ENCODE assay signal across 1 cellular context in the genomic region with DNA sequence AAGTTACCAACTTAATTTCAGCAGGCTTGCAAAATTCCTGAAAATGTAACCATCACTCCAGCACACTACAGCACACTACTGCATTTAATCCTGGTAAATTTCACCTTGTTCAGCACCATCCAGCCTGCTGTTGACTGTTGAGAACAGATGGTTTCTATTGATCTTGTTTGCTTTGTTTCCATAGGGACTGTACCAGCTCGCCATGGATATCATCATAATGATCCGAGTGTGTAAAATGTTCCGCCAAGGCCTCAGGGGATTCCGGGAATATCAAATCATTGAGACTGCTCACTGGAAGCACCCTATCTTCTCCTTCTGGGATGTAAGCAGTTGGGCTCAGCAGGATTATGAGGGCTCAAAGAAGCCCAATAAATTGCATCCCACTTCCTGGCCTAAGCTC.
TF ChIP-seq lines count a peak whose summit lies in the region.

No MANE protein-coding gene starts in this region.

TF ChIP-seq in HepG2, 621 proteins besides CTCF, POLR2A, EP300 and RAD21:
- TF ChIP-seq ATM (IDR thresholded peaks at IDR 0.05; ENCODE audit: borderline replicate concordance) (no peak), U2AF1 (optimal IDR thresholded peaks at IDR 0.05; ENCODE audit: low read depth, low read length) (no peak), ZNF615 (CRISPR knock-in tag; IDR thresholded peaks at IDR 0.05; ENCODE audit: borderline replicate concordance) (no peak), SRF (IDR thresholded peaks at IDR 0.05; ENCODE audit: low read depth, low read length) (no peak), GZF1 (CRISPR knock-in tag; IDR thresholded peaks at IDR 0.05) (no peak), ZNF468 (CRISPR knock-in tag; IDR thresholded peaks at IDR 0.05) (no peak), ZNF614 (CRISPR knock-in tag; IDR thresholded peaks at IDR 0.05; ENCODE audit: borderline replicate concordance) (no peak), ZNF891 (CRISPR knock-in tag; IDR thresholded peaks at IDR 0.05) (no peak), ZNF605 (CRISPR knock-in tag; IDR thresholded peaks at IDR 0.05) (no peak), NFATC3 (CRISPR knock-in tag; IDR thresholded peaks at IDR 0.05) (no peak)
- TF ChIP-seq, protein P1, sequence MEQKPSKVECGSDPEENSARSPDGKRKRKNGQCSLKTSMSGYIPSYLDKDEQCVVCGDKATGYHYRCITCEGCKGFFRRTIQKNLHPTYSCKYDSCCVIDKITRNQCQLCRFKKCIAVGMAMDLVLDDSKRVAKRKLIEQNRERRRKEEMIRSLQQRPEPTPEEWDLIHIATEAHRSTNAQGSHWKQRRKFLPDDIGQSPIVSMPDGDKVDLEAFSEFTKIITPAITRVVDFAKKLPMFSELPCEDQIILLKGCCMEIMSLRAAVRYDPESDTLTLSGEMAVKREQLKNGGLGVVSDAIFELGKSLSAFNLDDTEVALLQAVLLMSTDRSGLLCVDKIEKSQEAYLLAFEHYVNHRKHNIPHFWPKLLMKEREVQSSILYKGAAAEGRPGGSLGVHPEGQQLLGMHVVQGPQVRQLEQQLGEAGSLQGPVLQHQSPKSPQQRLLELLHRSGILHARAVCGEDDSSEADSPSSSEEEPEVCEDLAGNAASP (CRISPR knock-in tag; IDR thresholded peaks at IDR 0.05; ENCODE audit: borderline replicate concordance) = no peak
- TF ChIP-seq, protein P2, sequence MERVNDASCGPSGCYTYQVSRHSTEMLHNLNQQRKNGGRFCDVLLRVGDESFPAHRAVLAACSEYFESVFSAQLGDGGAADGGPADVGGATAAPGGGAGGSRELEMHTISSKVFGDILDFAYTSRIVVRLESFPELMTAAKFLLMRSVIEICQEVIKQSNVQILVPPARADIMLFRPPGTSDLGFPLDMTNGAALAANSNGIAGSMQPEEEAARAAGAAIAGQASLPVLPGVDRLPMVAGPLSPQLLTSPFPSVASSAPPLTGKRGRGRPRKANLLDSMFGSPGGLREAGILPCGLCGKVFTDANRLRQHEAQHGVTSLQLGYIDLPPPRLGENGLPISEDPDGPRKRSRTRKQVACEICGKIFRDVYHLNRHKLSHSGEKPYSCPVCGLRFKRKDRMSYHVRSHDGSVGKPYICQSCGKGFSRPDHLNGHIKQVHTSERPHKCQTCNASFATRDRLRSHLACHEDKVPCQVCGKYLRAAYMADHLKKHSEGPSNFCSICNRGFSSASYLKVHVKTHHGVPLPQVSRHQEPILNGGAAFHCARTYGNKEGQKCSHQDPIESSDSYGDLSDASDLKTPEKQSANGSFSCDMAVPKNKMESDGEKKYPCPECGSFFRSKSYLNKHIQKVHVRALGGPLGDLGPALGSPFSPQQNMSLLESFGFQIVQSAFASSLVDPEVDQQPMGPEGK (CRISPR knock-in tag; IDR thresholded peaks at IDR 0.05) = no peak
- TF ChIP-seq, protein P3, sequence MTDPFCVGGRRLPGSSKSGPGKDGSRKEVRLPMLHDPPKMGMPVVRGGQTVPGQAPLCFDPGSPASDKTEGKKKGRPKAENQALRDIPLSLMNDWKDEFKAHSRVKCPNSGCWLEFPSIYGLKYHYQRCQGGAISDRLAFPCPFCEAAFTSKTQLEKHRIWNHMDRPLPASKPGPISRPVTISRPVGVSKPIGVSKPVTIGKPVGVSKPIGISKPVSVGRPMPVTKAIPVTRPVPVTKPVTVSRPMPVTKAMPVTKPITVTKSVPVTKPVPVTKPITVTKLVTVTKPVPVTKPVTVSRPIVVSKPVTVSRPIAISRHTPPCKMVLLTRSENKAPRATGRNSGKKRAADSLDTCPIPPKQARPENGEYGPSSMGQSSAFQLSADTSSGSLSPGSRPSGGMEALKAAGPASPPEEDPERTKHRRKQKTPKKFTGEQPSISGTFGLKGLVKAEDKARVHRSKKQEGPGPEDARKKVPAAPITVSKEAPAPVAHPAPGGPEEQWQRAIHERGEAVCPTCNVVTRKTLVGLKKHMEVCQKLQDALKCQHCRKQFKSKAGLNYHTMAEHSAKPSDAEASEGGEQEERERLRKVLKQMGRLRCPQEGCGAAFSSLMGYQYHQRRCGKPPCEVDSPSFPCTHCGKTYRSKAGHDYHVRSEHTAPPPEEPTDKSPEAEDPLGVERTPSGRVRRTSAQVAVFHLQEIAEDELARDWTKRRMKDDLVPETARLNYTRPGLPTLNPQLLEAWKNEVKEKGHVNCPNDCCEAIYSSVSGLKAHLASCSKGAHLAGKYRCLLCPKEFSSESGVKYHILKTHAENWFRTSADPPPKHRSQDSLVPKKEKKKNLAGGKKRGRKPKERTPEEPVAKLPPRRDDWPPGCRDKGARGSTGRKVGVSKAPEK (CRISPR knock-in tag; IDR thresholded peaks at IDR 0.05; ENCODE audit: borderline replicate concordance) = no peak
- TF ChIP-seq, protein P4, sequence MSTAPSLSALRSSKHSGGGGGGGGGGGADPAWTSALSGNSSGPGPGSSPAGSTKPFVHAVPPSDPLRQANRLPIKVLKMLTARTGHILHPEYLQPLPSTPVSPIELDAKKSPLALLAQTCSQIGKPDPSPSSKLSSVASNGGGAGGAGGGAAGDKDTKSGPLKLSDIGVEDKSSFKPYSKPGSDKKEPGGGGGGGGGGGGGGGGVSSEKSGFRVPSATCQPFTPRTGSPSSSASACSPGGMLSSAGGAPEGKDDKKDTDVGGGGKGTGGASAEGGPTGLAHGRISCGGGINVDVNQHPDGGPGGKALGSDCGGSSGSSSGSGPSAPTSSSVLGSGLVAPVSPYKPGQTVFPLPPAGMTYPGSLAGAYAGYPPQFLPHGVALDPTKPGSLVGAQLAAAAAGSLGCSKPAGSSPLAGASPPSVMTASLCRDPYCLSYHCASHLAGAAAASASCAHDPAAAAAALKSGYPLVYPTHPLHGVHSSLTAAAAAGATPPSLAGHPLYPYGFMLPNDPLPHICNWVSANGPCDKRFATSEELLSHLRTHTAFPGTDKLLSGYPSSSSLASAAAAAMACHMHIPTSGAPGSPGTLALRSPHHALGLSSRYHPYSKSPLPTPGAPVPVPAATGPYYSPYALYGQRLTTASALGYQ (CRISPR knock-in tag; IDR thresholded peaks at IDR 0.05) = no peak
